Comparison of ENCODE assay signal across 9 cellular contexts in the genomic region with DNA sequence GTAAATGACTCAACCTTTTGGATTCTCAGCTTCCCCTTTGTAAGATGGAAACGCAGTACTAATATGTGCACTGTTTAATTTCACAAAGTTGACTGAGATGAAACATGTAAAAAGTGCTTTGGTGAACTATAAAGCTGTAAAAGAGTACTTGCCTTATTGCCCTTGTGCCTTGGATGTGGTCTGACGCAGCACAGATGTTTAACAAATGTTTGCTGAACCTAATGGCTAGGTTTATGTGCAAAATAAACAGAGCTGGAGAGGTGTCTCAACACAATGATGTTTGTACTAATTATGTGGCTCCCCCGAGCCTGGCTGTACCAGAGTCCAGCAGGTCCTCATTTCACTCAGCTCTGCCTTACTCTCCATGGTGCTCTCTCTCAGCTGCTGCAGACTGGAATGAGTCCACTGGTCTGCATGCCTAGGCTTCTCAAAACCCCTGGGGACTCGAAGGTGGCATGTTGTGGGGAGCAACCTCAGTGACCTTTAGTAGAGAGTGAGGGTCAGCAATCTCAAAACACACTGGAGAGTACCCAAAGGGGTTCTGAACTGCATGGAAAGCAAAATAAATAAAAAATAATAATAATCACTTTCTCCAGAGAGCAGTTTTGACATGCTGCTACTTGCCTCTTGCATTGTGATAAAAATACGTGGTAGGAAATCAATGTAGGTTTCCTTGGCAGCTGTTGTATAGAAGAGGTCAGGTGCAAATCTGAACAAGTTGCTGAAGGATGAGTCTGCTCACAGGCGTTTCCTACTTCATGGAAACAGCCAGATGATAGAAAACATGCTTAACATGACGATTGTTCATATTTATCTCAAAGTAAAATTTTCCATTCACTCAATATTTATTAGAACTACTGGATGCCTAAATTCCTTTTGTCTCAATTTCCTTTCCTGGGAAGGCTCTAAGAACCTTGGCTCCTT. TPM values are rescaled to one million over a fixed set of nuclear protein-coding genes. Genes with fewer than 3 reads are reported as not detected.
A peak's percentile ranks its signal among the peaks of the same experiment; 100 is the strongest.
DNase-seq lines count a peak whose midpoint lies in the region; ATAC-seq, FAIRE-seq and TF ChIP-seq lines count a peak whose summit lies in the region.
"Had no signal": no experiment of that assay in that cellular context is flagged by ENCODE, and none has a peak within 500 bp of the region (broad histone marks: within the 10 kb centered on the region; RNA-seq: fewer than 3 reads in every experiment).

No MANE protein-coding gene starts in this region.

- intact Hi-C loops in pancreas (cut with DNase I): loop anchor here in 1 of 3 donors (10.0 kb wide), 1 partner anchor 217 kb away; no protein-coding TSS in a partner anchor

- peaks cover 52% of the 10 kb centered on the region for H3K4me1 ChIP-seq in GM23248 (ENCODE audit: insufficient read depth)
- H3K4me1 ChIP-seq in pancreas: peaks cover 0 to 4% (median 0%) of the 10 kb centered on the region in 3 donors

- peak in 3 of 4 donors; percentile 52 to 80 (median 78) for ATAC-seq in pancreas
- no peak for ATAC-seq in GM19463 (IDR thresholded peaks at IDR 0.05; ENCODE audit: unreplicated experiment)

- no peak overlapping the region for H2AFZ ChIP-seq in GM23248

- TF ChIP-seq CTCF in pancreas (IDR thresholded peaks at IDR 0.05): no peak

- H3K27me3 ChIP-seq in GM23248 (replicated peaks; ENCODE audit: insufficient read depth): no peaks in the 10 kb centered on the region
- H3K27me3 ChIP-seq in pancreas: no peaks in the 10 kb centered on the region
- no peaks in the 10 kb centered on the region for H3K27me3 ChIP-seq in MG63

- in situ Hi-C loops in GM23248 (cut with MboI): no loop called here

- 66 to 69% methylated on average over 7 of the region's 7 CpGs for WGBS in GM23248 (ENCODE audit: low coverage in 1 of 2, low lambda C conversion rate in 2 of 2, missing lambda C conversion rate in 2 of 2), 2 experiments
- WGBS in pancreas, 2 donors: 58% methylated on average over 7 of the region's 7 CpGs

- H4K20me1 ChIP-seq in GM23248 (ENCODE audit: insufficient read depth): no peaks in the 10 kb centered on the region

- no peaks in the 10 kb centered on the region for H3K36me3 ChIP-seq in GM23248 (ENCODE audit: low read depth)
- no peaks in the 10 kb centered on the region for H3K36me3 ChIP-seq in pancreas
- no peaks in the 10 kb centered on the region for H3K36me3 ChIP-seq in MG63

- no peaks in the 10 kb centered on the region for H3K9me3 ChIP-seq in GM23248 (ENCODE audit: low read depth)
- H3K9me3 ChIP-seq in pancreas: no peaks in the 10 kb centered on the region
- 0 out of 2 replicates have a peak, but pooled peaks cover 5% of the 10 kb centered on the region for H3K9me3 ChIP-seq in MG63

- H3K4me2 ChIP-seq in GM23248 (ENCODE audit: unreplicated experiment): peak overlapping the region; percentile 32

- H3F3A ChIP-seq in GM23248 (ENCODE audit: insufficient read depth): peaks cover 24% of the 10 kb centered on the region; the same call in 1 of the 2 replicates

- DNase-seq in GM23248 (no peak), NCI-H2227 (lab: John Stamatoyannopoulos, UW; ENCODE audit: unreplicated experiment) (peak; percentile 64), pancreas (no peak), CD1c-positive myeloid dendritic cell (ENCODE audit: extremely low spot score) (no peak), MG63 (no peak), NCI-H1694 (lab: John Stamatoyannopoulos, UW) (no peak)
- DNase-seq: Right ventricle myocardium superior had no signal

- H3K9me2 ChIP-seq in GM23248 (ENCODE audit: insufficient read depth): no peaks in the 10 kb centered on the region

- FAIRE-seq in endometrium (lab: Jason Lieb, UNC) (peak; percentile 96), pancreas (lab: Jason Lieb, UNC) (peak; percentile 61)

- H3K9ac ChIP-seq in GM23248: no peak overlapping the region

- no peaks in the 10 kb centered on the region for H3K79me2 ChIP-seq in GM23248 (ENCODE audit: insufficient read depth)

- H3K4me3 ChIP-seq in GM23248 (no peak overlapping the region), pancreas (no peak overlapping the region), MG63 (no peak overlapping the region)

- H3K27ac ChIP-seq in GM23248: no peak overlapping the region
- H3K27ac ChIP-seq in pancreas: no peak overlapping the region

RNA-seq across cellular contexts. Expression of gene AMIGO2, which starts 8.5 kb away (rescaled TPM):
- total RNA-seq in GM23248 (2014; rRNA removed; shearing (Covaris generic)): 25.7 and 29.9 TPM in 2 replicates
- polyA plus RNA-seq in GM23248 (2016; fragmentation: Nextera tagmentation; extraction: Ambion mirVana): 19.6 and 20.5 TPM in 2 replicates
- total RNA-seq in pancreas: 1 to 10 TPM; 1.3 to 7.5 (median 2.2) TPM
- 1 to 10 TPM; 2.2 to 3.9 TPM for polyA plus RNA-seq in pancreas
- 6.3 and 10.5 TPM in 2 replicates for total RNA-seq in MG63 (2014; rRNA removed; shearing (Covaris generic); ENCODE audit: low replicate concordance)

RNA-seq across cellular contexts. Expression of gene PCED1B, which starts 8.9 kb away (rescaled TPM):
- total RNA-seq in GM23248 (2014; rRNA removed; shearing (Covaris generic)): 2.9 and 3.5 TPM in 2 replicates
- polyA plus RNA-seq in GM23248 (2016; fragmentation: Nextera tagmentation; extraction: Ambion mirVana) (2.7 and 3.6 TPM in 2 replicates), pancreas (1 to 10 TPM; 1.8 to 2.4 TPM)
- total RNA-seq in pancreas: 1 to 10 TPM in 4 of 6 donors, under 1 TPM in 2; 0.71 to 6.4 (median 1.5) TPM
- not detected in 2 replicates for total RNA-seq in MG63 (2014; rRNA removed; shearing (Covaris generic); ENCODE audit: low replicate concordance)
